In genomic region chr1:74729741-74730478, GRCh38 we compare ENCODE assay signal across 1 cellular context.
TF ChIP-seq lines count a peak whose summit lies in the region.

No MANE protein-coding gene starts in this region.

TF ChIP-seq in SK-N-SH, 30 proteins besides CTCF, POLR2A, EP300 and RAD21 (continued from another document):
- TF ChIP-seq SMC3 (IDR thresholded peaks at IDR 0.05; ENCODE audit: low read depth, low read length) (no peak), MEF2A (IDR thresholded peaks at IDR 0.05; ENCODE audit: borderline replicate concordance, low read depth) (0 out of 2 replicates have a peak, but pooled peaks have one; percentile 63), TEAD4 (IDR thresholded peaks at IDR 0.05; ENCODE audit: borderline replicate concordance, insufficient read depth) (peak; percentile 84), FOXM1 (IDR thresholded peaks at IDR 0.05; ENCODE audit: low read depth) (peak; percentile 86), FOSL2 (IDR thresholded peaks at IDR 0.05; ENCODE audit: borderline replicate concordance, low read depth) (peak; percentile 96), REST (IDR thresholded peaks at IDR 0.05; ENCODE audit: low read depth, low read length) (no peak), YY1 (IDR thresholded peaks at IDR 0.05; ENCODE audit: low read depth) (no peak; the same call in 1 of the 2 replicates), TCF12 (IDR thresholded peaks at IDR 0.05) (peak; percentile 94), FOXJ3 (CRISPR knock-in tag; IDR thresholded peaks at IDR 0.05) (no peak), RXRA (IDR thresholded peaks at IDR 0.05; ENCODE audit: borderline replicate concordance, low read depth) (peak; percentile 89), RFX5 (IDR thresholded peaks at IDR 0.05; ENCODE audit: low read length) (no peak), ELF1 (IDR thresholded peaks at IDR 0.05) (no peak), NRF1 (IDR thresholded peaks at IDR 0.05; ENCODE audit: low read depth, low read length) (no peak), EZH2phosphoT487 (IDR thresholded peaks at IDR 0.05; ENCODE audit: borderline replicate concordance, low read depth) (no peak)
- TF ChIP-seq, protein P1, sequence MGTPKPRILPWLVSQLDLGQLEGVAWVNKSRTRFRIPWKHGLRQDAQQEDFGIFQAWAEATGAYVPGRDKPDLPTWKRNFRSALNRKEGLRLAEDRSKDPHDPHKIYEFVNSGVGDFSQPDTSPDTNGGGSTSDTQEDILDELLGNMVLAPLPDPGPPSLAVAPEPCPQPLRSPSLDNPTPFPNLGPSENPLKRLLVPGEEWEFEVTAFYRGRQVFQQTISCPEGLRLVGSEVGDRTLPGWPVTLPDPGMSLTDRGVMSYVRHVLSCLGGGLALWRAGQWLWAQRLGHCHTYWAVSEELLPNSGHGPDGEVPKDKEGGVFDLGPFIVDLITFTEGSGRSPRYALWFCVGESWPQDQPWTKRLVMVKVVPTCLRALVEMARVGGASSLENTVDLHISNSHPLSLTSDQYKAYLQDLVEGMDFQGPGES (IDR thresholded peaks at IDR 0.05; ENCODE audit: low read depth, low read length), result no peak
